19 cellular contexts compared by ENCODE assay signal in the genomic region with DNA sequence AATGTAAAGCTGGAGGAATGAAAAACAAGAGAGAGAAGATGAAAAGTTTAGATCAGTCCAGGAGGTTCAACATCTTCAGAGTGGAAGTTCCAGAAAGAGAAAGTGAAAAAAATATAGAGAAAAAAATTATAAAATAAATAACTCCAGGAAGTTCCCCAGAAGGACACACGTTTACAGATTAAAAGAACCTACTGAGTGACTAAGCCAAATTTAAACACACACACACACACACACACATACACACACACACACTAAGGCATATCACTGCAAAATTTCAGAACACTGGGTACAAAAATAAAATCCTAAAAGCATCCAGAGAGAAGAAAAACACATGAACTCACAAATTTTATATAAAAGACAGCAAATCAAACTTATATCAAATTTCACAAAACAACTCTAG.
"Had no signal": no experiment of that assay in that cellular context is flagged by ENCODE, and none has a peak within 500 bp of the region (broad histone marks: within the 10 kb centered on the region; RNA-seq: fewer than 3 reads in every experiment).

No MANE protein-coding gene starts in this region.

- H3K4me1 Mint-ChIP-seq: activated naive CD4-positive, alpha-beta T cell treated with anti-CD3 and anti-CD28 coated beads, Interleukin-2, amount 50 U/mL, for 24 hours; brain; neural crest cell had no signal

- FAIRE-seq: endometrium, frontal cortex, islet of Langerhans, small intestine had no signal

- H3K4me3 Mint-ChIP-seq: activated naive CD4-positive, alpha-beta T cell treated with anti-CD3 and anti-CD28 coated beads, Interleukin-2, amount 50 U/mL, for 24 hours; brain; neural crest cell had no signal

- H3K9me3 Mint-ChIP-seq: activated naive CD4-positive, alpha-beta T cell treated with anti-CD3 and anti-CD28 coated beads, Interleukin-2, amount 50 U/mL, for 24 hours; neural crest cell had no signal

- H3K27ac Mint-ChIP-seq: activated naive CD4-positive, alpha-beta T cell treated with anti-CD3 and anti-CD28 coated beads, Interleukin-2, amount 50 U/mL, for 24 hours; brain had no signal

- H3K27ac ChIP-seq: heart left ventricle, left ventricle myocardium inferior had no signal

- H3K4me1 ChIP-seq: heart left ventricle, left ventricle myocardium inferior had no signal

- H3K4me3 ChIP-seq: heart left ventricle, left ventricle myocardium inferior had no signal

- DNase-seq: activated CD4-positive, alpha-beta T cell treated with anti-CD3 and anti-CD28 coated beads, Interleukin-2, amount 50 U/mL, for 1 hour; activated effector memory CD4-positive, alpha-beta T cell treated with Interleukin-2 at 50 U/mL for 16 hours; activated T-cell treated with anti-CD3 and anti-CD28 coated beads, Interleukin-2, amount 50 U/mL, for 1 hour; amniotic stem cell; cerebellar nuclear complex; heart left ventricle; left ventricle myocardium inferior; mesendoderm; retina; small intestine; substantia nigra; T-helper 2 cell; trophoblast cell had no signal

- H3K36me3 Mint-ChIP-seq: activated naive CD4-positive, alpha-beta T cell treated with anti-CD3 and anti-CD28 coated beads, Interleukin-2, amount 50 U/mL, for 24 hours; brain had no signal

- H3K36me3 ChIP-seq: heart left ventricle, left ventricle myocardium inferior had no signal

- H3K9me3 ChIP-seq: heart left ventricle, left ventricle myocardium inferior had no signal
